ENCODE assay signal across 7 cellular contexts in genomic region chr13:94301487-94301886, GRCh38.
"Had no signal": no experiment of that assay in that cellular context is flagged by ENCODE, and none has a peak within 500 bp of the region (broad histone marks: within the 10 kb centered on the region; RNA-seq: fewer than 3 reads in every experiment).

No MANE protein-coding gene starts in this region.

- H3K4me3 ChIP-seq: GM23338 had no signal

- H3K4me2 ChIP-seq: GM23338 had no signal

- H2AFZ ChIP-seq: GM23338 had no signal

- DNase-seq: H9, HCEC 1CT, KG1 had no signal

- ATAC-seq: GM23338 had no signal

- FAIRE-seq: H1, H54, HTR-8/SVneo had no signal
